ENCODE assay signal across 8 cellular contexts in the genomic region with DNA sequence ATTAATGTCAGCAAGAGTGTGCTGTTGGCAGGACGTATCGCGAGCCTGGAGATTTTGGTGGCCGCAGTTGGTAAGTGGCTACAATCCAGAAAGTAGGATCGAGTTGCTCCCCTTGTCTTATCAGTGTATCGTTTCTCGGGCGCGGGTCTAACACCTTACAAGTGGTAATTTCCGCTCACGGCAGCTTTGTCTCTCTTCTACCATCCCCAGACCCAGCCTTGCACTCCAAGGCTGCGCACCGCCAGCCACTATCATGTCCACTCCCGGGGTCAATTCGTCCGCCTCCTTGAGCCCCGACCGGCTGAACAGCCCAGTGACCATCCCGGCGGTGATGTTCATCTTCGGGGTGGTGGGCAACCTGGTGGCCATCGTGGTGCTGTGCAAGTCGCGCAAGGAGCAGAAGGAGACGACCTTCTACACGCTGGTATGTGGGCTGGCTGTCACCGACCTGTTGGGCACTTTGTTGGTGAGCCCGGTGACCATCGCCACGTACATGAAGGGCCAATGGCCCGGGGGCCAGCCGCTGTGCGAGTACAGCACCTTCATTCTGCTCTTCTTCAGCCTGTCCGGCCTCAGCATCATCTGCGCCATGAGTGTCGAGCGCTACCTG. TPM values are rescaled to one million over a fixed set of nuclear protein-coding genes. Genes with fewer than 3 reads are reported as not detected.
DNase-seq lines count a peak whose midpoint lies in the region; TF ChIP-seq lines count a peak whose summit lies in the region.

No MANE protein-coding gene starts in this region.

- H3K4me3 ChIP-seq in adrenal gland (peak overlapping the region in 3 of 4 donors; percentile 12 to 76 (median 40)), iPS-18c (ENCODE audit: insufficient read depth, low read depth, low read length) (peak overlapping the region; percentile 60)

- no TSS peak for BruUV-seq in Calu3 (replicated peaks; lab: Mats Ljungman, UMichigan)

- intact Hi-C loops in Calu3 (cut with micrococcal nuclease; ENCODE audit: unreplicated experiment): loop anchor here (2.0 to 10.0 kb wide), 2 partner anchors 174 to 656 kb away; no protein-coding TSS in a partner anchor
- intact Hi-C loops in adrenal gland (cut with DNase I): loop anchor here (10.0 kb wide), 2 partner anchors 736 to 1096 kb away; no protein-coding TSS in a partner anchor

- peak overlapping the region; percentile 98 for H3K4me3 Mint-ChIP-seq in Calu3 (ENCODE audit: low read depth, unreplicated experiment)

- CTCF ChIA-PET in Calu3 (lab: Charles Lee): no interaction called here

- TF ChIP-seq CTCF in Calu3 (IDR thresholded peaks at IDR 0.05; ENCODE audit: unreplicated experiment): no peak
- TF ChIP-seq CTCF in adrenal gland (IDR thresholded peaks at IDR 0.05): peak in 2 of 6 experiments; percentile 30

- H3K27me3 ChIP-seq in adrenal gland: no peaks in the 10 kb centered on the region

- DNase-seq in Calu3: peak; percentile 65
- DNase-seq in NOMO-1 treated with DMSO at 0.1 percent for 48 hours (lab: John Stamatoyannopoulos, UW; ENCODE audit: unreplicated experiment): peak; percentile 67
- DNase-seq in adrenal gland: peak in 4 of 7 donors; percentile 9 to 65 (median 22)
- peak; percentile 28 to 35 for DNase-seq in stimulated activated CD4-positive, alpha-beta T cell treated with anti-CD3 and anti-CD28 coated beads, Interleukin-1b, Interleukin-23, amount 100 ng/mL, for 4 hours (ENCODE audit: low read depth in 2 of 2)
- DNase-seq in amniotic stem cell (lab: John Stamatoyannopoulos, UW): no peak
- no peak for DNase-seq in hippocampal formation (lab: John Stamatoyannopoulos, UW)
- DNase-seq in GM19238 (ENCODE audit: insufficient read length, low spot score): no peak

- no peaks in the 10 kb centered on the region for H3K36me3 ChIP-seq in adrenal gland (replicated peaks in 1 of 2)

- peak overlapping the region; percentile 83 for H3K27ac Mint-ChIP-seq in Calu3 (ENCODE audit: unreplicated experiment)

- no peaks in the 10 kb centered on the region for H3K27me3 Mint-ChIP-seq in Calu3 (ENCODE audit: unreplicated experiment)

- H3K9me3 ChIP-seq in adrenal gland (replicated peaks in 1 of 3) (no peaks in the 10 kb centered on the region), iPS-18c (ENCODE audit: control insufficient read depth, insufficient read depth, low read length) (peaks cover 4% of the 10 kb centered on the region)

- H3K4me1 ChIP-seq in adrenal gland (replicated peaks in 1 of 2): peaks cover 0 to 15% of the 10 kb centered on the region in 2 donors

- H3K36me3 Mint-ChIP-seq in Calu3 (ENCODE audit: insufficient read depth, unreplicated experiment): peaks cover 70% of the 10 kb centered on the region

- H3K4me1 Mint-ChIP-seq in Calu3 (ENCODE audit: low read depth, unreplicated experiment): peaks cover 20% of the 10 kb centered on the region

- H3K9me3 Mint-ChIP-seq in Calu3 (ENCODE audit: low read depth, unreplicated experiment): no peaks in the 10 kb centered on the region

- no peak for TF ChIP-seq POLR2A in adrenal gland (IDR thresholded peaks at IDR 0.05)

- peak overlapping the region in 3 of 5 donors; percentile 72 to 90 (median 87) for H3K27ac ChIP-seq in adrenal gland

- WGBS in adrenal gland, 4 donors: 4 to 11% (median 6%) methylated on average over 10 to 37 of the region's 37 CpGs

RNA-seq across cellular contexts. Expression of a gene that starts 1.1 kb away (rescaled TPM):
- total RNA-seq in Calu3 (2022): 28.5 and 28.7 TPM in 2 replicates
- 10 to 100 TPM; 15.7 to 89.6 (median 33.8) TPM for total RNA-seq in adrenal gland
- 1 to 10 TPM; 3.4 to 5.2 (median 5.0) TPM for polyA plus RNA-seq in adrenal gland

Comparison
In these comparisons a context has a peak if more than half of its experiments do, and no peak if none do; other contexts are left out.
1. DNase-seq: peak in Calu3 (single experiment), NOMO-1 treated with DMSO at 0.1 percent for 48 hours (single experiment), adrenal gland (4 of 7) and stimulated activated CD4-positive, alpha-beta T cell treated with anti-CD3 and anti-CD28 coated beads, Interleukin-1b, Interleukin-23, amount 100 ng/mL, for 4 hours (2 of 2); none in amniotic stem cell (single experiment), hippocampal formation (0 of 2) and GM19238 (single experiment).